ENCODE assay signal across 19 cellular contexts in the genomic region with DNA sequence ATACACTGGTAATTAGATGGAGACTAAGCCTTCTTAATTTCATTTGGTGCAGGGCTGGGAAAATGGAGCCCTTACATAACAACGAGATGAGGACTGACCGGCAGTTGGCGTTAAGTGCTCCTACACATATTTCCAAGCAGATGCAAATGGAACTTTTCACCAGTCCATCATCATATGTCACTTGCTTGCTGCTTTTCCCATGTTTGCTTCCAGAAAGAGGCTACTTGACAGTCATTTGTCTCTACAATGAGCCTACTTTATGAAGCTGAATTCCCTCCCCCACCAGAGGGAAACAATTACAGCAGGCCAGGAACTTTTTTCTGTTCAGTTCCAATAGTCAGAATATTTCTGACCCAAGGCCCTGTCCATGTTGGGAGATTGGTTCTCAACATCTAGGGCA.
"Had no signal": no experiment of that assay in that cellular context is flagged by ENCODE, and none has a peak within 500 bp of the region (broad histone marks: within the 10 kb centered on the region; RNA-seq: fewer than 3 reads in every experiment).

No MANE protein-coding gene starts in this region.

- H3K27me3 ChIP-seq: tibial nerve had no signal

- H3K36me3 ChIP-seq: tibial nerve had no signal

- H3K9me3 ChIP-seq: tibial nerve had no signal

- DNase-seq: activated CD4-positive, alpha-beta T cell treated with anti-CD3 and anti-CD28 coated beads, Interleukin-2, amount 10 ng/mL, durations not matched to agents 24 days and 14 days; activated CD4-positive, CD25-positive, alpha-beta regulatory T cell; activated CD8-positive, alpha-beta T cell treated with anti-CD3 and anti-CD28 coated beads for 36 hours; activated naive CD4-positive, alpha-beta T cell treated with Interleukin-2 at 50 U/mL for 16 hours; activated naive CD8-positive, alpha-beta T cell treated with anti-CD3 and anti-CD28 coated beads, Interleukin-2, amount 10 ng/mL, durations not matched to agents 7 days and 5 days; activated T-cell treated with anti-CD3 and anti-CD28 coated beads, Interleukin-2, amount 50 U/mL, for 1 hour; endodermal cell; foreskin fibroblast; nephron progenitor cell; occipital lobe; stimulated activated CD4-positive, alpha-beta T cell treated with anti-CD3 and anti-CD28 coated beads, Interleukin-12 subunit alpha, Interleukin-12 subunit beta, amount 100 ng/mL, for 4 hours; stimulated activated CD4-positive, alpha-beta T cell treated with anti-CD3 and anti-CD28 coated beads, Interleukin-1b, Interleukin-23, amount 100 ng/mL, for 48 hours; stimulated activated CD8-positive, alpha-beta memory T cell treated with anti-CD3 and anti-CD28 coated beads, Interleukin-4, amount 100 ng/mL, for 48 hours; stimulated activated naive CD4-positive, alpha-beta T cell; T1000 had no signal

- H3K27ac ChIP-seq: epithelial cell of prostate, tibial nerve had no signal

- ATAC-seq: activated CD8-positive, alpha-beta T cell treated with anti-CD3 and anti-CD28 coated beads for 36 hours; left lobe of liver had no signal

- H3K4me3 ChIP-seq: lung, tibial nerve had no signal
